Comparison of ENCODE assay signal across 8 cellular contexts in the genomic region with DNA sequence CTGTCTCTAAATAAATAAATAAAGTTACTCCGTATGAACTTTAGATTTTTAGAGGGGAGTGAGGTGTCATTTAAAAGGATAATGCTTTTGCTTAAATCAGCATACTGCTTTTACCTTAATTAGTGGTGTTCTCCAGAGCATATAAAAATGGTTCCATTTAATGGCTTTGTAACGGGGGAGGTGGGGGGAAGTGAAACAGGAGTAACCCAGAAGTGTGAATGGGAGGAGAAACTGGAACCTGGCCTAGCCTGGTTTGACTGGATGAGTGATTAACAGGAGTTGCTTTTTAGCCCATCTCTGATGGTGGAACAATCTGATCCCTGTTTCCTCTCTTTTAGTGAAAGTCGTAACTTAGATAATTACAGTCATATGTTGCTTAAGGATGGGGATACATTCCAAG. TPM values are rescaled to one million over a fixed set of nuclear protein-coding genes. Genes with fewer than 3 reads are reported as not detected.
DNase-seq lines count a peak whose midpoint lies in the region; ATAC-seq and TF ChIP-seq lines count a peak whose summit lies in the region.

No MANE protein-coding gene starts in this region.

- DNase-seq in CD14-positive monocyte (ENCODE audit: low spot score) (no peak), HFFc6 (no peak), BE2C (no peak), osteoblast (ENCODE audit: insufficient read length, low spot score, missing footprints) (no peak), D341Med (ENCODE audit: low spot score) (no peak), SHP77 (lab: John Stamatoyannopoulos, UW) (no peak)

- H3K9me3 ChIP-seq in mesodermal cell (ENCODE audit: control insufficient read depth, low read length) (no peaks in the 10 kb centered on the region), BE2C (no peaks in the 10 kb centered on the region), osteoblast (ENCODE audit: low read depth, low read length) (no peaks in the 10 kb centered on the region)

- H2AFZ ChIP-seq in osteoblast (ENCODE audit: low read length) = no peak overlapping the region

- no peak for ATAC-seq in activated T-helper 17 cell treated with anti-CD3 and anti-CD28 coated beads, Interleukin-2, amount 50 U/mL, for 72 hours (replicated peaks)

- peaks cover 19% of the 10 kb centered on the region in 2 donors for H3K36me3 Mint-ChIP-seq in CD14-positive monocyte
- H3K36me3 Mint-ChIP-seq in HFFc6 (ENCODE audit: low read depth) = peaks cover 15% of the 10 kb centered on the region; the same call in 1 of the 2 replicates
- peaks cover 57% of the 10 kb centered on the region for H3K36me3 Mint-ChIP-seq in activated T-helper 17 cell treated with anti-CD3 and anti-CD28 coated beads, Interleukin-2, amount 50 U/mL, for 72 hours (ENCODE audit: low read depth)

- peaks cover 62% of the 10 kb centered on the region for H3K4me1 Mint-ChIP-seq in CD14-positive monocyte
- peaks cover 28% of the 10 kb centered on the region for H3K4me1 Mint-ChIP-seq in HFFc6 (ENCODE audit: low read depth)
- H3K4me1 Mint-ChIP-seq in activated T-helper 17 cell treated with anti-CD3 and anti-CD28 coated beads, Interleukin-2, amount 50 U/mL, for 72 hours = peaks cover 4% of the 10 kb centered on the region

- H3K4me2 ChIP-seq in osteoblast (ENCODE audit: insufficient read depth, low read length) = no peak overlapping the region

- H3K36me3 ChIP-seq in mesodermal cell (ENCODE audit: control insufficient read depth, insufficient read depth, low read length) (peaks cover 42% of the 10 kb centered on the region), BE2C (no peaks in the 10 kb centered on the region), osteoblast (ENCODE audit: insufficient read depth, low read length) (peaks cover 17% of the 10 kb centered on the region)

- no peak overlapping the region for H3K27ac ChIP-seq in mesodermal cell (ENCODE audit: low read depth, low read length, severe bottlenecking)
- no peak overlapping the region for H3K27ac ChIP-seq in osteoblast (ENCODE audit: low read depth, low read length)

- H3K4me1 ChIP-seq in mesodermal cell (ENCODE audit: control insufficient read depth, insufficient read depth, low read length, poor library complexity, severe bottlenecking) = peaks cover 12% of the 10 kb centered on the region
- H3K4me1 ChIP-seq in BE2C = no peaks in the 10 kb centered on the region
- H3K4me1 ChIP-seq in osteoblast (ENCODE audit: insufficient read depth, low read length) = peaks cover 24% of the 10 kb centered on the region

- intact Hi-C loops in CD14-positive monocyte (cut with micrococcal nuclease) = loop anchor here (2.0 to 10.0 kb wide), 6 partner anchors 93 to 353 kb away; partner anchors contain the start of genes CYB5A (in 1 of the 2), FBXO15 (in 1 of the 2), TIMM21 (in 1 of the 2) and ZNF407 (in 1 of the 2)

- H3K27ac Mint-ChIP-seq in CD14-positive monocyte = peak overlapping the region; percentile 44 to 100 (median 90)
- H3K27ac Mint-ChIP-seq in HFFc6 = no peak overlapping the region
- H3K27ac Mint-ChIP-seq in activated T-helper 17 cell treated with anti-CD3 and anti-CD28 coated beads, Interleukin-2, amount 50 U/mL, for 72 hours = peak overlapping the region; percentile 99

- no peaks in the 10 kb centered on the region for H3K27me3 ChIP-seq in BE2C
- no peaks in the 10 kb centered on the region for H3K27me3 ChIP-seq in osteoblast (ENCODE audit: insufficient read depth, low read length)

- H3K9me3 Mint-ChIP-seq in CD14-positive monocyte (no peaks in the 10 kb centered on the region), HFFc6 (no peaks in the 10 kb centered on the region)
- H3K9me3 Mint-ChIP-seq in activated T-helper 17 cell treated with anti-CD3 and anti-CD28 coated beads, Interleukin-2, amount 50 U/mL, for 72 hours = no peaks in the 10 kb centered on the region

- TF ChIP-seq CTCF in CD14-positive monocyte (IDR thresholded peaks at IDR 0.05) (no peak), HFFc6 (IDR thresholded peaks at IDR 0.05) (no peak), BE2C (IDR thresholded peaks at IDR 0.05; ENCODE audit: low read depth, low read length) (no peak), osteoblast (IDR thresholded peaks at IDR 0.05; ENCODE audit: extremely low read depth, low read depth, low read length) (no peak)

- H4K20me1 ChIP-seq in osteoblast (ENCODE audit: insufficient read depth, low read length) = peaks cover 3% of the 10 kb centered on the region

- 90 to 100% methylated on average over 1 to 2 of the region's 3 CpGs for WGBS in mesodermal cell (ENCODE audit: insufficient coverage in 2 of 2), 2 experiments

- H3K4me3 Mint-ChIP-seq in CD14-positive monocyte (peak overlapping the region; percentile 30 to 95), HFFc6 (peak overlapping the region; percentile 95; the same call in 1 of the 2 replicates)
- peak overlapping the region; percentile 93 for H3K4me3 Mint-ChIP-seq in activated T-helper 17 cell treated with anti-CD3 and anti-CD28 coated beads, Interleukin-2, amount 50 U/mL, for 72 hours

- H3K4me3 ChIP-seq in mesodermal cell (ENCODE audit: extremely low read depth, insufficient read depth, low read length, poor library complexity, severe bottlenecking) (peak overlapping the region; percentile 84), BE2C (ENCODE audit: low read depth, low read length) (no peak overlapping the region), osteoblast (ENCODE audit: insufficient read depth, low read length) (no peak overlapping the region)

- H3K27me3 Mint-ChIP-seq in CD14-positive monocyte (ENCODE audit: low read depth in 3 of 3) (peaks cover 0 to 2% (median 2%) of the 10 kb centered on the region in 3 donors), HFFc6 (ENCODE audit: insufficient read depth) (peaks cover 4% of the 10 kb centered on the region)
- no peaks in the 10 kb centered on the region for H3K27me3 Mint-ChIP-seq in activated T-helper 17 cell treated with anti-CD3 and anti-CD28 coated beads, Interleukin-2, amount 50 U/mL, for 72 hours

- peaks cover 32% of the 10 kb centered on the region for H3K79me2 ChIP-seq in osteoblast (ENCODE audit: insufficient read depth, low read length)

RNA-seq across cellular contexts. Expression of gene CNDP2, which starts 1.6 kb away (rescaled TPM):
- polyA plus RNA-seq in CD14-positive monocyte = 100 to 1,000 TPM; 103 to 186 TPM
- total RNA-seq in HFFc6 (2021; fragmentation: NEBNext Ultra II Directional; extraction: Animal tissue kit (Norgen Biotek cat#: 25700)) = 10 to 100 TPM; 79.7 to 95.4 (median 85.3) TPM
- total RNA-seq in activated T-helper 17 cell treated with anti-CD3 and anti-CD28 coated beads, Interleukin-2, amount 50 U/mL, for 72 hours = 100 to 1,000 TPM; 141 to 217 TPM
- polyA plus RNA-seq in mesodermal cell (2013, experiment 1 of 2) = 82.4 TPM
- polyA plus RNA-seq in mesodermal cell (2013, experiment 2 of 2) = 71.5 TPM
- 30.1 TPM for polyA plus RNA-seq in BE2C (2012; ENCODE audit: insufficient read depth, insufficient read length, low read depth)
- total RNA-seq in osteoblast = 25.3 and 27.7 TPM in 2 replicates

RNA-seq across cellular contexts. Expression of gene CNDP1, which starts 36.5 kb away (rescaled TPM):
- polyA plus RNA-seq in CD14-positive monocyte = not detected
- total RNA-seq in HFFc6 (2021; fragmentation: NEBNext Ultra II Directional; extraction: Animal tissue kit (Norgen Biotek cat#: 25700)) = not detected
- under 1 TPM in 1 of 2 donors, not detected in 1; 0.26 TPM for total RNA-seq in activated T-helper 17 cell treated with anti-CD3 and anti-CD28 coated beads, Interleukin-2, amount 50 U/mL, for 72 hours
- not detected for polyA plus RNA-seq in mesodermal cell (2013, experiment 1 of 2)
- not detected for polyA plus RNA-seq in mesodermal cell (2013, experiment 2 of 2)
- polyA plus RNA-seq in BE2C (2012; ENCODE audit: insufficient read depth, insufficient read length, low read depth) = not detected
- not detected in 2 replicates for total RNA-seq in osteoblast

RNA-seq across cellular contexts. Expression of gene DIPK1C, which starts 40.7 kb away (rescaled TPM):
- polyA plus RNA-seq in CD14-positive monocyte = not detected
- total RNA-seq in HFFc6 (2021; fragmentation: NEBNext Ultra II Directional; extraction: Animal tissue kit (Norgen Biotek cat#: 25700)) = not detected
- not detected for total RNA-seq in activated T-helper 17 cell treated with anti-CD3 and anti-CD28 coated beads, Interleukin-2, amount 50 U/mL, for 72 hours
- 0.92 TPM for polyA plus RNA-seq in mesodermal cell (2013, experiment 1 of 2)
- 0.30 TPM for polyA plus RNA-seq in mesodermal cell (2013, experiment 2 of 2)
- not detected for polyA plus RNA-seq in BE2C (2012; ENCODE audit: insufficient read depth, insufficient read length, low read depth)
- total RNA-seq in osteoblast = not detected in 2 replicates
